12 cellular contexts compared by ENCODE assay signal in genomic region chr6:28140616-28141015, GRCh38. TPM values are rescaled to one million over a fixed set of nuclear protein-coding genes. Genes with fewer than 3 reads are reported as not detected.
A peak's percentile ranks its signal among the peaks of the same experiment; 100 is the strongest.
DNase-seq lines count a peak whose midpoint lies in the region; ATAC-seq and TF ChIP-seq lines count a peak whose summit lies in the region.
"Had no signal": no experiment of that assay in that cellular context is flagged by ENCODE, and none has a peak within 500 bp of the region (broad histone marks: within the 10 kb centered on the region; RNA-seq: fewer than 3 reads in every experiment).

No MANE protein-coding gene starts in this region.

- peak overlapping the region; percentile 7 to 21; a peak in 1 of 4 replicates for H3K4me3 ChIP-seq in Panc1 (ENCODE audit: low read depth in 2 of 2, low read length in 2 of 2)

- intact Hi-C loops in Panc1 (cut with micrococcal nuclease; ENCODE audit: unreplicated experiment), result loop anchor here (5.0 kb wide), 1 partner anchor 72 kb away; no protein-coding TSS in a partner anchor

- peak overlapping the region; percentile 97 for H3K27ac Mint-ChIP-seq in activated T-cell treated with anti-CD3 and anti-CD28 coated beads, Interleukin-2, amount 50 U/mL, for 72 hours
- no peak overlapping the region for H3K27ac Mint-ChIP-seq in endothelial cell (ENCODE audit: unreplicated experiment)
- H3K27ac Mint-ChIP-seq in stimulated activated effector memory CD8-positive, alpha-beta T cell treated with anti-CD3 and anti-CD28 coated beads, Interleukin-12 subunit alpha, Interleukin-12 subunit beta, amount 100 ng/mL, for 72 hours, result peak overlapping the region; percentile 93

- H3K9me3 ChIP-seq in Panc1 (ENCODE audit: control insufficient read depth, insufficient read depth, low read depth, low read length), result 0 out of 2 replicates have a peak, but pooled peaks cover 4% of the 10 kb centered on the region
- H3K9me3 ChIP-seq: upper lobe of right lung had no signal

- peaks cover 9% of the 10 kb centered on the region for H3K36me3 ChIP-seq in Panc1 (ENCODE audit: control insufficient read depth, insufficient read depth, low read length)

- in situ Hi-C loops in Panc1 (cut with HindIII; ENCODE audit: low pct_unique_long_range_greater_than_20kb, low sequenced_read_pairs), result no loop called here

- TF ChIP-seq CTCF in Panc1 (IDR thresholded peaks at IDR 0.05) (no peak), endothelial cell (IDR thresholded peaks at IDR 0.05; ENCODE audit: unreplicated experiment) (no peak)

- no peaks in the 10 kb centered on the region for H3K27me3 Mint-ChIP-seq in activated T-cell treated with anti-CD3 and anti-CD28 coated beads, Interleukin-2, amount 50 U/mL, for 72 hours (ENCODE audit: low read depth)
- H3K27me3 Mint-ChIP-seq in endothelial cell (ENCODE audit: unreplicated experiment), result peaks cover 2% of the 10 kb centered on the region

- no peaks in the 10 kb centered on the region for H3K27me3 ChIP-seq in Panc1 (ENCODE audit: control insufficient read depth, insufficient read depth, low read length)
- H3K27me3 ChIP-seq: upper lobe of right lung had no signal

- ATAC-seq in activated T-cell treated with anti-CD3 and anti-CD28 coated beads, Interleukin-2, amount 50 U/mL, for 72 hours (replicated peaks in 1 of 2), result no peak
- ATAC-seq in Panc1, result no peak
- ATAC-seq in stimulated activated effector memory CD8-positive, alpha-beta T cell treated with anti-CD3 and anti-CD28 coated beads, Interleukin-12 subunit alpha, Interleukin-12 subunit beta, amount 100 ng/mL, for 72 hours, result no peak
- ATAC-seq in GM21786 (IDR thresholded peaks at IDR 0.05; ENCODE audit: unreplicated experiment), result no peak
- ATAC-seq in GM18907 (IDR thresholded peaks at IDR 0.05; ENCODE audit: unreplicated experiment), result no peak

- CTCF ChIA-PET in Panc1 (lab: Charles Lee), result interaction anchor here (0.7 kb wide), 2 partner anchors 215 to 222 kb away, joined by 3 to 4 read pairs; no protein-coding TSS in a partner anchor

- H3K9me3 Mint-ChIP-seq in activated T-cell treated with anti-CD3 and anti-CD28 coated beads, Interleukin-2, amount 50 U/mL, for 72 hours, result no peaks in the 10 kb centered on the region
- no peaks in the 10 kb centered on the region for H3K9me3 Mint-ChIP-seq in endothelial cell (ENCODE audit: unreplicated experiment)
- no peaks in the 10 kb centered on the region for H3K9me3 Mint-ChIP-seq in stimulated activated effector memory CD8-positive, alpha-beta T cell treated with anti-CD3 and anti-CD28 coated beads, Interleukin-12 subunit alpha, Interleukin-12 subunit beta, amount 100 ng/mL, for 72 hours

- no peak for DNase-seq in activated T-cell treated with anti-CD3 and anti-CD28 coated beads, Interleukin-2, amount 50 U/mL, for 72 hours
- no peak for DNase-seq in activated T-cell treated with anti-CD3 and anti-CD28 coated beads, Interleukin-2, amount 50 U/mL, for 1 hour
- DNase-seq in Panc1 (ENCODE audit: low read depth, low spot score) (no peak), endothelial cell (ENCODE audit: low spot score) (no peak), pons (ENCODE audit: low spot score) (no peak)
- DNase-seq in stimulated activated effector memory CD8-positive, alpha-beta T cell treated with anti-CD3 and anti-CD28 coated beads, Interleukin-12 subunit alpha, Interleukin-12 subunit beta, amount 100 ng/mL, for 72 hours (ENCODE audit: low spot score in 2 of 2), result no peak
- DNase-seq: activated gamma-delta T cell, MV-4-11, NCI-H226, upper lobe of right lung had no signal

- POLR2A ChIA-PET in Panc1 (lab: Charles Lee), result interaction anchor here (0.6 to 0.7 kb wide), 2 partner anchors 214 to 996 kb away, joined by 3 to 8 read pairs; no protein-coding TSS in a partner anchor

- H3K4me1 Mint-ChIP-seq in activated T-cell treated with anti-CD3 and anti-CD28 coated beads, Interleukin-2, amount 50 U/mL, for 72 hours (ENCODE audit: low read depth), result peaks cover 66% of the 10 kb centered on the region
- H3K4me1 Mint-ChIP-seq in endothelial cell (ENCODE audit: unreplicated experiment), result peaks cover 25% of the 10 kb centered on the region
- H3K4me1 Mint-ChIP-seq in stimulated activated effector memory CD8-positive, alpha-beta T cell treated with anti-CD3 and anti-CD28 coated beads, Interleukin-12 subunit alpha, Interleukin-12 subunit beta, amount 100 ng/mL, for 72 hours, result peaks cover 55% of the 10 kb centered on the region

- peak overlapping the region; percentile 90 for H3K27ac ChIP-seq in Panc1 (ENCODE audit: low read length)

- no TSS peak for BruUV-seq in Panc1 (replicated peaks; lab: Mats Ljungman, UMichigan)

- H3K4me1 ChIP-seq in Panc1 (ENCODE audit: control insufficient read depth, insufficient read depth, low read length), result peaks cover 33% of the 10 kb centered on the region

- H3K4me3 Mint-ChIP-seq in activated T-cell treated with anti-CD3 and anti-CD28 coated beads, Interleukin-2, amount 50 U/mL, for 72 hours, result peak overlapping the region; percentile 95 to 97
- H3K4me3 Mint-ChIP-seq in endothelial cell (ENCODE audit: unreplicated experiment), result peak overlapping the region; percentile 15
- peak overlapping the region; percentile 94 for H3K4me3 Mint-ChIP-seq in stimulated activated effector memory CD8-positive, alpha-beta T cell treated with anti-CD3 and anti-CD28 coated beads, Interleukin-12 subunit alpha, Interleukin-12 subunit beta, amount 100 ng/mL, for 72 hours

- peaks cover 12 to 17% of the 10 kb centered on the region in 2 donors for H3K36me3 Mint-ChIP-seq in activated T-cell treated with anti-CD3 and anti-CD28 coated beads, Interleukin-2, amount 50 U/mL, for 72 hours (ENCODE audit: insufficient read depth in 2 of 2)
- no peaks in the 10 kb centered on the region for H3K36me3 Mint-ChIP-seq in endothelial cell (ENCODE audit: low read depth, unreplicated experiment)
- H3K36me3 Mint-ChIP-seq in stimulated activated effector memory CD8-positive, alpha-beta T cell treated with anti-CD3 and anti-CD28 coated beads, Interleukin-12 subunit alpha, Interleukin-12 subunit beta, amount 100 ng/mL, for 72 hours, result peaks cover 43% of the 10 kb centered on the region

RNA-seq across cellular contexts. Expression of gene ZKSCAN8, which starts 1.1 kb away (rescaled TPM):
- 10 to 100 TPM; 29.8 to 32.0 TPM for total RNA-seq in activated T-cell treated with anti-CD3 and anti-CD28 coated beads, Interleukin-2, amount 50 U/mL, for 72 hours
- total RNA-seq in Panc1 (2021; ENCODE audit: unreplicated experiment) (18.4 TPM), endothelial cell (ENCODE audit: unreplicated experiment) (29.5 TPM)
- polyA plus RNA-seq in Panc1 (2012; ENCODE audit: insufficient read length), result 7.4 TPM

RNA-seq across cellular contexts. Expression of gene ZSCAN16, which starts 16.2 kb away (rescaled TPM):
- total RNA-seq in activated T-cell treated with anti-CD3 and anti-CD28 coated beads, Interleukin-2, amount 50 U/mL, for 72 hours, result 1 to 10 TPM; 5.1 to 7.9 TPM
- total RNA-seq in Panc1 (2021; ENCODE audit: unreplicated experiment), result 5.3 TPM
- 3.1 TPM for polyA plus RNA-seq in Panc1 (2012; ENCODE audit: insufficient read length)
- 6.5 TPM for total RNA-seq in endothelial cell (ENCODE audit: unreplicated experiment)

Comparison
In these comparisons a context has a peak if more than half of its experiments do, and no peak if none do; other contexts are left out.
1. H3K4me3 Mint-ChIP-seq: peak in every context shown above with its lines; median percentile 96 in activated T-cell treated with anti-CD3 and anti-CD28 coated beads, Interleukin-2, amount 50 U/mL, for 72 hours; 94 in stimulated activated effector memory CD8-positive, alpha-beta T cell treated with anti-CD3 and anti-CD28 coated beads, Interleukin-12 subunit alpha, Interleukin-12 subunit beta, amount 100 ng/mL, for 72 hours; 15 in endothelial cell.